ENCODE assay signal across 8 cellular contexts in the genomic region with DNA sequence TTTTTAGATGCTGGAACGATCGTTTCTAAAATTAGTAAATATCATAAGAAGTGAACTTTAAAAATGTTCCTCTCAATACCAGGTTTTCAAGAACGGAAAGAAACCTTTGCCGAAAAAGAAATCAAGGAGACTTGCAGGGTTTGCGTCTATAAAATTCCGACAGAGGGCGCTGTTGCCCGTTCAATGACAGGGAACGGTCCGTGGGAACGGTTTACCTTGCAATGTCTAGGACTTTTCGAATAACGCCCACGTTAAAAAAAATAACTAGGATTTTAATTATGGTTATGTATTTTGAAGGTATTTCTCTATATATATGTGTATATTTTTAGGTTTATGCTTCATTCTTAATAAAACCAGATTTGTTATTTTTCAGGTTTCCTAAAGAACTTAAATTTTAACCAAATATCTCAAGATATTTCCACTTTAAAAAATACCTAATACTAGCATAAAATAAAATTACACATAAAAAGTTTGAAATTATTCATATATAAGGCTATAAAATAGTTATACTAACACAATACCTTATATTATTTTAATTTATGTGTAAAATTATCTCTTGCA. TPM values are rescaled to one million over a fixed set of nuclear protein-coding genes. Genes with fewer than 3 reads are reported as not detected.
DNase-seq lines count a peak whose midpoint lies in the region; ATAC-seq, FAIRE-seq and TF ChIP-seq lines count a peak whose summit lies in the region.

No MANE protein-coding gene starts in this region.

- H3K4me1 Mint-ChIP-seq in activated T-cell treated with anti-CD3 and anti-CD28 coated beads, Interleukin-2, amount 50 U/mL, for 72 hours (ENCODE audit: low read depth): peaks cover 12% of the 10 kb centered on the region

- no peaks in the 10 kb centered on the region for H3K79me2 ChIP-seq in DND-41 (ENCODE audit: insufficient read depth, low read length)
- no peaks in the 10 kb centered on the region for H3K79me2 ChIP-seq in OCI-LY3 (ENCODE audit: low read length)

- no peaks in the 10 kb centered on the region for H3K36me3 ChIP-seq in DND-41 (ENCODE audit: insufficient read depth, low read length)
- H3K36me3 ChIP-seq in OCI-LY3 (replicated peaks; ENCODE audit: low read depth, low read length): no peaks in the 10 kb centered on the region
- no peaks in the 10 kb centered on the region for H3K36me3 ChIP-seq in neutrophil
- no peaks in the 10 kb centered on the region for H3K36me3 ChIP-seq in tibial artery

- ATAC-seq in DND-41 (ENCODE audit: insufficient read depth, low read depth) (peak; percentile 90), GM21447 (IDR thresholded peaks at IDR 0.05; ENCODE audit: unreplicated experiment) (peak; percentile 86)
- no peak for ATAC-seq in activated T-cell treated with anti-CD3 and anti-CD28 coated beads, Interleukin-2, amount 50 U/mL, for 72 hours (replicated peaks in 1 of 2)

- H3K9me3 Mint-ChIP-seq in activated T-cell treated with anti-CD3 and anti-CD28 coated beads, Interleukin-2, amount 50 U/mL, for 72 hours: no peaks in the 10 kb centered on the region

- H3K4me3 ChIP-seq in DND-41 (ENCODE audit: low read depth in 1 of 2, low read length in 2 of 2): peak overlapping the region; percentile 31 to 57; a peak in 3 of 4 replicates
- peak overlapping the region; percentile 78 for H3K4me3 ChIP-seq in OCI-LY3 (ENCODE audit: low read length)
- H3K4me3 ChIP-seq in foreskin fibroblast (ENCODE audit: low read depth in 1 of 2, low read length in 2 of 2): peak overlapping the region; percentile 51 to 69
- peak overlapping the region; percentile 61 to 64 for H3K4me3 ChIP-seq in neutrophil (ENCODE audit: low read depth in 1 of 2, low read length in 1 of 2)
- peak overlapping the region; percentile 22 to 41 for H3K4me3 ChIP-seq in tibial artery

- TF ChIP-seq CTCF in DND-41 (IDR thresholded peaks at IDR 0.05; ENCODE audit: borderline replicate concordance, extremely low read depth, low read length, poor library complexity, severe bottlenecking) (peak; percentile 88), OCI-LY3 (IDR thresholded peaks at IDR 0.05; ENCODE audit: low read depth, low read length) (peak; percentile 95), foreskin fibroblast (IDR thresholded peaks at IDR 0.05; ENCODE audit: low read depth, low read length) (peak; percentile 83), neutrophil (IDR thresholded peaks at IDR 0.05) (peak; percentile 68), tibial artery (IDR thresholded peaks at IDR 0.05) (peak; percentile 68 to 70)

- no peaks in the 10 kb centered on the region for H4K20me1 ChIP-seq in DND-41 (ENCODE audit: insufficient read depth, low read length)
- no peaks in the 10 kb centered on the region for H4K20me1 ChIP-seq in OCI-LY3 (ENCODE audit: insufficient read depth, low read length)

- H3K27me3 ChIP-seq in DND-41 (ENCODE audit: insufficient read depth, low read length, poor library complexity): peaks cover 19% of the 10 kb centered on the region
- H3K27me3 ChIP-seq in OCI-LY3 (ENCODE audit: low read depth, low read length): peaks cover 29% of the 10 kb centered on the region
- peaks cover 85% of the 10 kb centered on the region for H3K27me3 ChIP-seq in neutrophil
- peaks cover 0 to 83% of the 10 kb centered on the region in 2 donors for H3K27me3 ChIP-seq in tibial artery

- H3K27ac ChIP-seq in DND-41 (ENCODE audit: low read length) (no peak overlapping the region), OCI-LY3 (ENCODE audit: low read length) (no peak overlapping the region), neutrophil (no peak overlapping the region), tibial artery (no peak overlapping the region)

- no peak for FAIRE-seq in HTR-8/SVneo (lab: Jason Lieb, UNC)

- H3K27ac Mint-ChIP-seq in activated T-cell treated with anti-CD3 and anti-CD28 coated beads, Interleukin-2, amount 50 U/mL, for 72 hours: no peak overlapping the region

- H3K4me1 ChIP-seq in DND-41 (ENCODE audit: insufficient read depth, low read length): peaks cover 6% of the 10 kb centered on the region
- no peaks in the 10 kb centered on the region for H3K4me1 ChIP-seq in OCI-LY3 (ENCODE audit: low read length)
- H3K4me1 ChIP-seq in neutrophil (ENCODE audit: control insufficient read depth in 1 of 2, insufficient read depth in 1 of 2, low read depth in 1 of 2, low read length in 1 of 2): peaks cover 11 to 16% of the 10 kb centered on the region in 2 experiments
- peaks cover 0 to 24% (median 16%) of the 10 kb centered on the region in 4 donors for H3K4me1 ChIP-seq in tibial artery

- peak overlapping the region; percentile 40 for H3K9ac ChIP-seq in DND-41 (ENCODE audit: low read depth, low read length)
- peak overlapping the region; percentile 46 for H3K9ac ChIP-seq in OCI-LY3 (ENCODE audit: low read length)

- H3K4me2 ChIP-seq in DND-41 (ENCODE audit: insufficient read depth, low read length): peak overlapping the region; percentile 71
- H3K4me2 ChIP-seq in OCI-LY3 (ENCODE audit: low read length): peak overlapping the region; percentile 75

- intact Hi-C loops in tibial artery (cut with DNase I; ENCODE audit: low total_unique reads): no loop called here

- peaks cover 67% of the 10 kb centered on the region for H3K27me3 Mint-ChIP-seq in activated T-cell treated with anti-CD3 and anti-CD28 coated beads, Interleukin-2, amount 50 U/mL, for 72 hours (ENCODE audit: low read depth)

- DNase-seq in DND-41: peak; percentile 75
- peak; percentile 51 for DNase-seq in HTR-8/SVneo (ENCODE audit: insufficient read length, low spot score)
- peak; percentile 63 to 70 for DNase-seq in activated T-cell treated with anti-CD3 and anti-CD28 coated beads, Interleukin-2, amount 50 U/mL, for 72 hours
- DNase-seq in foreskin fibroblast: peak; percentile 29 to 77
- DNase-seq in tibial artery: peak in 1 of 2 donors; percentile 54

- peak overlapping the region; percentile 80 for H2AFZ ChIP-seq in DND-41 (ENCODE audit: low read depth, low read length)
- peak overlapping the region; percentile 88 for H2AFZ ChIP-seq in OCI-LY3 (ENCODE audit: low read depth, low read length)

- no peaks in the 10 kb centered on the region for H3K9me3 ChIP-seq in DND-41 (ENCODE audit: insufficient read depth, low read length, severe bottlenecking)
- no peaks in the 10 kb centered on the region for H3K9me3 ChIP-seq in OCI-LY3 (ENCODE audit: insufficient read depth, low read length)
- H3K9me3 ChIP-seq in neutrophil: no peaks in the 10 kb centered on the region
- H3K9me3 ChIP-seq in tibial artery: no peaks in the 10 kb centered on the region

- H3K36me3 Mint-ChIP-seq in activated T-cell treated with anti-CD3 and anti-CD28 coated beads, Interleukin-2, amount 50 U/mL, for 72 hours (ENCODE audit: insufficient read depth in 2 of 2): no peaks in the 10 kb centered on the region

- peak overlapping the region; percentile 82 to 92 for H3K4me3 Mint-ChIP-seq in activated T-cell treated with anti-CD3 and anti-CD28 coated beads, Interleukin-2, amount 50 U/mL, for 72 hours

RNA-seq across cellular contexts. Expression of gene TFAP2B, which starts 2.5 kb away (rescaled TPM):
- not detected for total RNA-seq in activated T-cell treated with anti-CD3 and anti-CD28 coated beads, Interleukin-2, amount 50 U/mL, for 72 hours

Comparison
In these comparisons a context has a peak if more than half of its experiments do, and no peak if none do; other contexts are left out.
1. ATAC-seq: peak in DND-41 (single experiment) and GM21447 (single experiment); none in activated T-cell treated with anti-CD3 and anti-CD28 coated beads, Interleukin-2, amount 50 U/mL, for 72 hours (0 of 2).
2. Peak in every context shown above with its lines, with median percentiles within 50 percentile points of each other: H3K4me3 ChIP-seq and CTCF ChIP-seq.